11 cellular contexts compared by ENCODE assay signal in the genomic region with DNA sequence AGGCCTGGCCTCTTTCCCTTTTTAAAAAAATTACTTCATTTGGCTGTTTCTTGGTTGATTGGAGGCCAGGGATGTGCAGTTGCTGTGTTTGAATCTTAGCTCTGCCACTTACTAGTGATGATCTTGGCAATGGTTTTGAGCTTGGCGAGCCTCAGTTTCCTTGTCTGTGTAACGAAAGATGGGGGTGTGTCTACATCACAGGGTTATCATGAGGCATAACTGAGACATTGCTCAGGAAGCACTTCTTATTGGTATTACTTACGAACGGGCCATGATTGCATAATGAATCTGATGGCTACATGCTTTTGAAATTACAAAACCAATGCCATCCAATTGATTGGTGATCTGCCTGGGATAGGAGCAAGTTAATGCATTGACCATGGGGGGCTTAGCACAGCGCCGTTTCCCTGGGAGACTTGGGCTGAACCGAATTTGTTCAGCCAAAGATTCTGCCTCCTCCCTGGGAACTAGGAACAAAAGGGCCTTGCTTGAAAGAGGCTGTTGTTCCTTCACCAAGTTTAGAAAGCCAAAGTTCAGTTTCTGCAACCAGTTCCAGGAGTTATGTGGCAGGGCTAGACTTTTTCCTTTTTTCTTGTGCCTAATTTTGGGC. TPM values are rescaled to one million over a fixed set of nuclear protein-coding genes. Genes with fewer than 3 reads are reported as not detected.
DNase-seq lines count a peak whose midpoint lies in the region; ATAC-seq and TF ChIP-seq lines count a peak whose summit lies in the region.
"Had no signal": no experiment of that assay in that cellular context is flagged by ENCODE, and none has a peak within 500 bp of the region (broad histone marks: within the 10 kb centered on the region; RNA-seq: fewer than 3 reads in every experiment).

No MANE protein-coding gene starts in this region.

- no peak for DNase-seq in CD8-positive, alpha-beta memory T cell
- DNase-seq in MV-4-11 (lab: John Stamatoyannopoulos, UW) (peak; percentile 23), epithelial cell of esophagus (ENCODE audit: low read depth) (peak; percentile 43), osteoblast (ENCODE audit: insufficient read length, low spot score, missing footprints) (no peak), NCI-H748 treated with DMSO at 0.1 percent for 48 hours (lab: John Stamatoyannopoulos, UW) (no peak), MM.1S (no peak), foreskin keratinocyte (no peak)
- DNase-seq: activated T-cell treated with anti-CD3 and anti-CD28 coated beads, Interleukin-2, amount 50 U/mL, for 1 hour; NCI-H2171 treated with DMSO at 0.1 percent for 48 hours had no signal

- CTCF ChIA-PET in CD8-positive, alpha-beta memory T cell (lab: Charles Lee): no interaction called here

- H3K79me2 ChIP-seq in osteoblast (ENCODE audit: insufficient read depth, low read length): peaks cover 68% of the 10 kb centered on the region
- H3K79me2 ChIP-seq in MM.1S (ENCODE audit: low read length): peaks cover 80% of the 10 kb centered on the region

- no peak overlapping the region for H2AFZ ChIP-seq in osteoblast (ENCODE audit: low read length)
- no peak overlapping the region for H2AFZ ChIP-seq in MM.1S (ENCODE audit: low read length)

- H3K9me2 ChIP-seq in MM.1S (replicated peaks; ENCODE audit: insufficient read depth, low read length): no peaks in the 10 kb centered on the region

- H3K27ac Mint-ChIP-seq in CD8-positive, alpha-beta memory T cell: peak overlapping the region; percentile 37 to 99 (median 76)

- ATAC-seq in foreskin keratinocyte: no peak

- H3K4me1 ChIP-seq in CD8-positive, alpha-beta memory T cell (ENCODE audit: insufficient read depth, low read length): peaks cover 70% of the 10 kb centered on the region
- H3K4me1 ChIP-seq in osteoblast (ENCODE audit: insufficient read depth, low read length) (peaks cover 10% of the 10 kb centered on the region), MM.1S (ENCODE audit: low read length) (peaks cover 20% of the 10 kb centered on the region), foreskin keratinocyte (no peaks in the 10 kb centered on the region)

- peaks cover 0 to 16% (median 2%) of the 10 kb centered on the region in 3 donors for H3K36me3 Mint-ChIP-seq in CD8-positive, alpha-beta memory T cell

- no peak overlapping the region for H3K9ac ChIP-seq in MM.1S (ENCODE audit: low read length)

- H3K36me3 ChIP-seq in CD8-positive, alpha-beta memory T cell (ENCODE audit: insufficient read depth, low read length): no peaks in the 10 kb centered on the region
- no peaks in the 10 kb centered on the region for H3K36me3 ChIP-seq in osteoblast (ENCODE audit: insufficient read depth, low read length)
- H3K36me3 ChIP-seq in MM.1S (replicated peaks; ENCODE audit: insufficient read depth, low read length): no peaks in the 10 kb centered on the region

- H3K9me3 ChIP-seq in CD8-positive, alpha-beta memory T cell (ENCODE audit: low read length): no peaks in the 10 kb centered on the region
- no peaks in the 10 kb centered on the region for H3K9me3 ChIP-seq in osteoblast (ENCODE audit: low read depth, low read length)
- H3K9me3 ChIP-seq in MM.1S (replicated peaks; ENCODE audit: insufficient read depth, low read length): no peaks in the 10 kb centered on the region
- H3K9me3 ChIP-seq: HAP-1 had no signal

- peaks cover 14% of the 10 kb centered on the region for H3F3A ChIP-seq in MM.1S (ENCODE audit: insufficient read depth, low read length)

- no peaks in the 10 kb centered on the region for H3K27me3 Mint-ChIP-seq in CD8-positive, alpha-beta memory T cell

- H3K4me1 Mint-ChIP-seq in CD8-positive, alpha-beta memory T cell: peaks cover 74 to 91% (median 86%) of the 10 kb centered on the region in 3 donors

- H4K20me1 ChIP-seq in osteoblast (ENCODE audit: insufficient read depth, low read length) (peaks cover 60% of the 10 kb centered on the region), MM.1S (ENCODE audit: insufficient read depth, low read length) (0 out of 2 replicates have a peak, but pooled peaks cover 3% of the 10 kb centered on the region)

- POLR2A ChIA-PET in CD8-positive, alpha-beta memory T cell (lab: Charles Lee): no interaction called here

- no peaks in the 10 kb centered on the region for H3K9me3 Mint-ChIP-seq in CD8-positive, alpha-beta memory T cell
- H3K9me3 Mint-ChIP-seq: nephron had no signal

- H3K27ac ChIP-seq in CD8-positive, alpha-beta memory T cell (ENCODE audit: low read depth, low read length): no peak overlapping the region
- H3K27ac ChIP-seq in osteoblast (ENCODE audit: low read depth, low read length) (peak overlapping the region; percentile 25), MM.1S (ENCODE audit: low read length) (no peak overlapping the region), foreskin keratinocyte (no peak overlapping the region)

- H3K4me3 ChIP-seq in CD8-positive, alpha-beta memory T cell (ENCODE audit: low read length): no peak overlapping the region
- H3K4me3 ChIP-seq in epithelial cell of esophagus (ENCODE audit: low read length) (no peak overlapping the region), osteoblast (ENCODE audit: insufficient read depth, low read length) (no peak overlapping the region), MM.1S (ENCODE audit: low read length) (no peak overlapping the region)
- H3K4me3 ChIP-seq: HAP-1 had no signal

- H3K4me3 Mint-ChIP-seq in CD8-positive, alpha-beta memory T cell: no peak overlapping the region
- H3K4me3 Mint-ChIP-seq: nephron had no signal

- TF ChIP-seq CTCF in epithelial cell of esophagus (IDR thresholded peaks at IDR 0.05; ENCODE audit: insufficient read depth, low read depth, low read length, missing control alignments) (no peak), osteoblast (IDR thresholded peaks at IDR 0.05; ENCODE audit: extremely low read depth, low read depth, low read length) (no peak), MM.1S (IDR thresholded peaks at IDR 0.05; ENCODE audit: low read length) (no peak), foreskin keratinocyte (conservative IDR thresholded peaks at IDR 0.05) (no peak)

- H3K4me2 ChIP-seq in osteoblast (ENCODE audit: insufficient read depth, low read length): no peak overlapping the region
- no peak overlapping the region for H3K4me2 ChIP-seq in MM.1S (ENCODE audit: low read depth, low read length)

- no peaks in the 10 kb centered on the region for H3K27me3 ChIP-seq in CD8-positive, alpha-beta memory T cell (ENCODE audit: insufficient read depth, low read length, poor library complexity, severe bottlenecking)
- H3K27me3 ChIP-seq in osteoblast (ENCODE audit: insufficient read depth, low read length): no peaks in the 10 kb centered on the region
- no peaks in the 10 kb centered on the region for H3K27me3 ChIP-seq in MM.1S (replicated peaks; ENCODE audit: insufficient read depth, low read length)
- no peaks in the 10 kb centered on the region for H3K27me3 ChIP-seq in foreskin keratinocyte

RNA-seq across cellular contexts. Expression of a gene that starts 21.8 kb away (rescaled TPM):
- total RNA-seq in CD8-positive, alpha-beta memory T cell: 10 to 100 TPM; 23.6 to 24.4 TPM
- polyA plus RNA-seq in CD8-positive, alpha-beta memory T cell: 1.0 TPM
- total RNA-seq in osteoblast: 6.2 and 8.3 TPM in 2 replicates
- 28.0 and 28.9 TPM in 2 replicates for total RNA-seq in foreskin keratinocyte
- polyA plus RNA-seq in foreskin keratinocyte: 12.9 and 15.3 TPM in 2 replicates

Comparison
In these comparisons a context has a peak if more than half of its experiments do, and no peak if none do; other contexts are left out.
1. DNase-seq: peak in MV-4-11 (single experiment) and epithelial cell of esophagus (single experiment); none in CD8-positive, alpha-beta memory T cell (0 of 5), osteoblast (single experiment), NCI-H748 treated with DMSO at 0.1 percent for 48 hours (single experiment), MM.1S (single experiment) and foreskin keratinocyte (0 of 2).